In the genomic region with DNA sequence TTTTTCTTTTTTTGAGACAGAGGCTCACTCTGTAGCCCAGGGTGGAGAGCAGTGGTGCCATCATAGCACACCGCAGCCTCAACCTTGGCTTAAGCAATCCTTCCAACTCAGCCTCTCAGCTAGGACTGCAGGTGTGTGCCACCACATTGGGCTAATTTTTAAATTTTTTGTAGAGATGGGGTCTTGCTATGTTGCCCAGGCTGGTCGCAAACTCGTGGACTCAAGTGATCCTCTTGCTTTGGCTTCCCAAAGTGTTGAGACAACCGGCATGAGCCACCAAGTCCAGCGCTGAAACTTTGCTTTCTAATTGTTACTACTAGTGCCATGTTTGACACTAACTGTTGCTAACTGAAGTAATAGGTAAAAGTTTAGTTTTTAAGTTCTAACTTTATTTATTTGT, we compare ENCODE assay signal across 21 cellular contexts.
"Had no signal": no experiment of that assay in that cellular context is flagged by ENCODE, and none has a peak within 500 bp of the region (broad histone marks: within the 10 kb centered on the region; RNA-seq: fewer than 3 reads in every experiment).

No MANE protein-coding gene starts in this region.

- H3K27ac ChIP-seq: epithelial cell of prostate, foreskin keratinocyte, left lung, prostate gland, uterus had no signal

- H3K27ac Mint-ChIP-seq: activated naive CD8-positive, alpha-beta T cell treated with anti-CD3 and anti-CD28 coated beads for 36 hours; endodermal cell had no signal

- H3K4me3 ChIP-seq: left lung, prostate gland, tibial artery, uterus had no signal

- H3K27me3 ChIP-seq: foreskin keratinocyte, left lung, tibial artery, uterus had no signal

- H3K4me3 Mint-ChIP-seq: activated naive CD8-positive, alpha-beta T cell treated with anti-CD3 and anti-CD28 coated beads for 36 hours; endodermal cell had no signal

- H3K27me3 Mint-ChIP-seq: activated naive CD8-positive, alpha-beta T cell treated with anti-CD3 and anti-CD28 coated beads for 36 hours had no signal

- H3K9me3 ChIP-seq: left lung, prostate gland, tibial artery, uterus had no signal

- ATAC-seq: foreskin keratinocyte; left lung; sciatic nerve; stimulated activated naive CD8-positive, alpha-beta T cell treated with anti-CD3 and anti-CD28 coated beads, Interleukin-15, Interleukin-2, amounts not matched to agents 100 U/mL and 50 U/mL, for 24 hours had no signal

- DNase-seq: activated CD4-positive, CD25-positive, alpha-beta regulatory T cell treated with anti-CD3 and anti-CD28 coated beads, Interleukin-2, amount 50 U/mL, for 72 hours; activated CD8-positive, alpha-beta memory T cell treated with anti-CD3 and anti-CD28 coated beads for 24 hours; activated CD8-positive, alpha-beta memory T cell treated with anti-CD3 and anti-CD28 coated beads, Interleukin-2, amount 50 U/mL, for 48 hours; activated naive CD4-positive, alpha-beta T cell; activated naive CD8-positive, alpha-beta T cell treated with anti-CD3 and anti-CD28 coated beads for 36 hours; amygdala; central memory CD4-positive, alpha-beta T cell; endodermal cell; foreskin keratinocyte; kidney; left lung; stimulated activated CD4-positive, alpha-beta T cell treated with anti-CD3 and anti-CD28 coated beads, Interleukin-12 subunit alpha, Interleukin-12 subunit beta, amount 100 ng/mL, for 4 hours; stimulated activated CD4-positive, alpha-beta T cell treated with anti-CD3 and anti-CD28 coated beads, Interleukin-1b, Interleukin-23, amount 100 ng/mL, for 48 hours; stimulated activated naive CD8-positive, alpha-beta T cell treated with anti-CD3 and anti-CD28 coated beads, Interleukin-15, Interleukin-2, amounts not matched to agents 100 U/mL and 50 U/mL, for 24 hours; substantia nigra; T-helper 1 cell; tibial artery; uterus had no signal

- H3K36me3 ChIP-seq: uterus had no signal

- H3K9me3 Mint-ChIP-seq: activated naive CD8-positive, alpha-beta T cell treated with anti-CD3 and anti-CD28 coated beads for 36 hours; endodermal cell had no signal
